ENCODE assay signal across 1 cellular context in the genomic region with DNA sequence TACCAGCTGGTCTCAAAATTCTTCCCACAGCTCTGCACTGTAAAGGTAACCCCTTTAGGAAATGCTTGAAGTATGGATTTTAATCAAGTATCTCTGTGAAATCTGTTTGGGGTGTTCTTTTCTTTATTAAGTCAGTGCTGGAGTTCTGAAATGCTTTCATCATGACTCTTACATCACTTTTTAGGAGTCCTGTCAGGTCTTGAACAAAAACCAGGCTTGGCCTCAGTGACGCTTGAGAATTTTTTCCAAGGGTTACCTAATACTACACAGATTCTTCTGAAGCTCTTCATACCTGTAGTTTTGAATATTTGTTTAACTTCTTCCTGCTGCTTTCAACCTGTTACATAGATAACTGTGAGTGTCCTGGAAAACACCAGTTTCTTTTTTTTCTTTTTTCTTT.
TF ChIP-seq lines count a peak whose summit lies in the region.

No MANE protein-coding gene starts in this region.

TF ChIP-seq in SK-N-SH, 30 proteins besides CTCF, POLR2A, EP300 and RAD21 (continued from another document):
- TF ChIP-seq, protein P1, sequence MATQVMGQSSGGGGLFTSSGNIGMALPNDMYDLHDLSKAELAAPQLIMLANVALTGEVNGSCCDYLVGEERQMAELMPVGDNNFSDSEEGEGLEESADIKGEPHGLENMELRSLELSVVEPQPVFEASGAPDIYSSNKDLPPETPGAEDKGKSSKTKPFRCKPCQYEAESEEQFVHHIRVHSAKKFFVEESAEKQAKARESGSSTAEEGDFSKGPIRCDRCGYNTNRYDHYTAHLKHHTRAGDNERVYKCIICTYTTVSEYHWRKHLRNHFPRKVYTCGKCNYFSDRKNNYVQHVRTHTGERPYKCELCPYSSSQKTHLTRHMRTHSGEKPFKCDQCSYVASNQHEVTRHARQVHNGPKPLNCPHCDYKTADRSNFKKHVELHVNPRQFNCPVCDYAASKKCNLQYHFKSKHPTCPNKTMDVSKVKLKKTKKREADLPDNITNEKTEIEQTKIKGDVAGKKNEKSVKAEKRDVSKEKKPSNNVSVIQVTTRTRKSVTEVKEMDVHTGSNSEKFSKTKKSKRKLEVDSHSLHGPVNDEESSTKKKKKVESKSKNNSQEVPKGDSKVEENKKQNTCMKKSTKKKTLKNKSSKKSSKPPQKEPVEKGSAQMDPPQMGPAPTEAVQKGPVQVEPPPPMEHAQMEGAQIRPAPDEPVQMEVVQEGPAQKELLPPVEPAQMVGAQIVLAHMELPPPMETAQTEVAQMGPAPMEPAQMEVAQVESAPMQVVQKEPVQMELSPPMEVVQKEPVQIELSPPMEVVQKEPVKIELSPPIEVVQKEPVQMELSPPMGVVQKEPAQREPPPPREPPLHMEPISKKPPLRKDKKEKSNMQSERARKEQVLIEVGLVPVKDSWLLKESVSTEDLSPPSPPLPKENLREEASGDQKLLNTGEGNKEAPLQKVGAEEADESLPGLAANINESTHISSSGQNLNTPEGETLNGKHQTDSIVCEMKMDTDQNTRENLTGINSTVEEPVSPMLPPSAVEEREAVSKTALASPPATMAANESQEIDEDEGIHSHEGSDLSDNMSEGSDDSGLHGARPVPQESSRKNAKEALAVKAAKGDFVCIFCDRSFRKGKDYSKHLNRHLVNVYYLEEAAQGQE (IDR thresholded peaks at IDR 0.05; ENCODE audit: low read depth, low read length) = no peak
- TF ChIP-seq MXI1 (IDR thresholded peaks at IDR 0.05; ENCODE audit: low read depth, low read length) (no peak), NFIC (IDR thresholded peaks at IDR 0.05; ENCODE audit: borderline replicate concordance) (peak; percentile 54; the same call in 1 of the 2 replicates), FOXM1 (IDR thresholded peaks at IDR 0.05; ENCODE audit: low read depth) (no peak), TCF12 (IDR thresholded peaks at IDR 0.05) (peak; percentile 91), RXRA (IDR thresholded peaks at IDR 0.05; ENCODE audit: borderline replicate concordance, low read depth) (no peak), FOXJ3 (CRISPR knock-in tag; IDR thresholded peaks at IDR 0.05) (no peak), GABPA (IDR thresholded peaks at IDR 0.05; ENCODE audit: low read depth) (no peak), ELF1 (IDR thresholded peaks at IDR 0.05) (no peak), GATA2 (CRISPR knock-in tag; IDR thresholded peaks at IDR 0.05) (no peak), MEF2A (IDR thresholded peaks at IDR 0.05; ENCODE audit: borderline replicate concordance, low read depth) (0 out of 2 replicates have a peak, but pooled peaks have one; percentile 22), TAF1 (IDR thresholded peaks at IDR 0.05; ENCODE audit: borderline replicate concordance, low read depth, low read length) (no peak), CHD2 (IDR thresholded peaks at IDR 0.05; ENCODE audit: low read length, partially characterized antibody) (no peak), NRF1 (IDR thresholded peaks at IDR 0.05; ENCODE audit: low read depth, low read length) (no peak), JUND (IDR thresholded peaks at IDR 0.05) (peak; percentile 72), SIN3A (IDR thresholded peaks at IDR 0.05; ENCODE audit: borderline replicate concordance, low read depth, low read length) (no peak), POLR2AphosphoS5 (IDR thresholded peaks at IDR 0.05; ENCODE audit: low read depth, low read length) (peak; percentile 24; the same call in 1 of the 2 replicates), TEAD4 (IDR thresholded peaks at IDR 0.05; ENCODE audit: borderline replicate concordance, insufficient read depth) (0 out of 2 replicates have a peak, but pooled peaks have one; percentile 60), FOSL2 (IDR thresholded peaks at IDR 0.05; ENCODE audit: borderline replicate concordance, low read depth) (peak; percentile 67; the same call in 1 of the 2 replicates), RFX5 (IDR thresholded peaks at IDR 0.05; ENCODE audit: low read length) (no peak), RCOR1 (IDR thresholded peaks at IDR 0.05; ENCODE audit: low read length) (no peak)
- TF ChIP-seq, protein P2, sequence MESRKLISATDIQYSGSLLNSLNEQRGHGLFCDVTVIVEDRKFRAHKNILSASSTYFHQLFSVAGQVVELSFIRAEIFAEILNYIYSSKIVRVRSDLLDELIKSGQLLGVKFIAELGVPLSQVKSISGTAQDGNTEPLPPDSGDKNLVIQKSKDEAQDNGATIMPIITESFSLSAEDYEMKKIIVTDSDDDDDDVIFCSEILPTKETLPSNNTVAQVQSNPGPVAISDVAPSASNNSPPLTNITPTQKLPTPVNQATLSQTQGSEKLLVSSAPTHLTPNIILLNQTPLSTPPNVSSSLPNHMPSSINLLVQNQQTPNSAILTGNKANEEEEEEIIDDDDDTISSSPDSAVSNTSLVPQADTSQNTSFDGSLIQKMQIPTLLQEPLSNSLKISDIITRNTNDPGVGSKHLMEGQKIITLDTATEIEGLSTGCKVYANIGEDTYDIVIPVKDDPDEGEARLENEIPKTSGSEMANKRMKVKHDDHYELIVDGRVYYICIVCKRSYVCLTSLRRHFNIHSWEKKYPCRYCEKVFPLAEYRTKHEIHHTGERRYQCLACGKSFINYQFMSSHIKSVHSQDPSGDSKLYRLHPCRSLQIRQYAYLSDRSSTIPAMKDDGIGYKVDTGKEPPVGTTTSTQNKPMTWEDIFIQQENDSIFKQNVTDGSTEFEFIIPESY (IDR thresholded peaks at IDR 0.05; ENCODE audit: borderline replicate concordance, low read depth) = no peak
- TF ChIP-seq, protein P3, sequence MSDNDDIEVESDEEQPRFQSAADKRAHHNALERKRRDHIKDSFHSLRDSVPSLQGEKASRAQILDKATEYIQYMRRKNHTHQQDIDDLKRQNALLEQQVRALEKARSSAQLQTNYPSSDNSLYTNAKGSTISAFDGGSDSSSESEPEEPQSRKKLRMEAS (IDR thresholded peaks at IDR 0.05; ENCODE audit: low read depth) = no peak
- TF ChIP-seq, protein P4, sequence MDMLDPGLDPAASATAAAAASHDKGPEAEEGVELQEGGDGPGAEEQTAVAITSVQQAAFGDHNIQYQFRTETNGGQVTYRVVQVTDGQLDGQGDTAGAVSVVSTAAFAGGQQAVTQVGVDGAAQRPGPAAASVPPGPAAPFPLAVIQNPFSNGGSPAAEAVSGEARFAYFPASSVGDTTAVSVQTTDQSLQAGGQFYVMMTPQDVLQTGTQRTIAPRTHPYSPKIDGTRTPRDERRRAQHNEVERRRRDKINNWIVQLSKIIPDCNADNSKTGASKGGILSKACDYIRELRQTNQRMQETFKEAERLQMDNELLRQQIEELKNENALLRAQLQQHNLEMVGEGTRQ (IDR thresholded peaks at IDR 0.05; ENCODE audit: borderline replicate concordance, low read depth, low read length) = no peak
- TF ChIP-seq, protein P5, sequence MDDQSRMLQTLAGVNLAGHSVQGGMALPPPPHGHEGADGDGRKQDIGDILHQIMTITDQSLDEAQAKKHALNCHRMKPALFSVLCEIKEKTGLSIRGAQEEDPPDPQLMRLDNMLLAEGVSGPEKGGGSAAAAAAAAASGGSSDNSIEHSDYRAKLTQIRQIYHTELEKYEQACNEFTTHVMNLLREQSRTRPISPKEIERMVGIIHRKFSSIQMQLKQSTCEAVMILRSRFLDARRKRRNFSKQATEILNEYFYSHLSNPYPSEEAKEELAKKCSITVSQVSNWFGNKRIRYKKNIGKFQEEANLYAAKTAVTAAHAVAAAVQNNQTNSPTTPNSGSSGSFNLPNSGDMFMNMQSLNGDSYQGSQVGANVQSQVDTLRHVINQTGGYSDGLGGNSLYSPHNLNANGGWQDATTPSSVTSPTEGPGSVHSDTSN (IDR thresholded peaks at IDR 0.05) = peak; percentile 92
- TF ChIP-seq, protein P6, sequence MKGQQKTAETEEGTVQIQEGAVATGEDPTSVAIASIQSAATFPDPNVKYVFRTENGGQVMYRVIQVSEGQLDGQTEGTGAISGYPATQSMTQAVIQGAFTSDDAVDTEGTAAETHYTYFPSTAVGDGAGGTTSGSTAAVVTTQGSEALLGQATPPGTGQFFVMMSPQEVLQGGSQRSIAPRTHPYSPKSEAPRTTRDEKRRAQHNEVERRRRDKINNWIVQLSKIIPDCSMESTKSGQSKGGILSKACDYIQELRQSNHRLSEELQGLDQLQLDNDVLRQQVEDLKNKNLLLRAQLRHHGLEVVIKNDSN (IDR thresholded peaks at IDR 0.05; ENCODE audit: borderline replicate concordance, low read depth) = no peak
- TF ChIP-seq, protein P7, sequence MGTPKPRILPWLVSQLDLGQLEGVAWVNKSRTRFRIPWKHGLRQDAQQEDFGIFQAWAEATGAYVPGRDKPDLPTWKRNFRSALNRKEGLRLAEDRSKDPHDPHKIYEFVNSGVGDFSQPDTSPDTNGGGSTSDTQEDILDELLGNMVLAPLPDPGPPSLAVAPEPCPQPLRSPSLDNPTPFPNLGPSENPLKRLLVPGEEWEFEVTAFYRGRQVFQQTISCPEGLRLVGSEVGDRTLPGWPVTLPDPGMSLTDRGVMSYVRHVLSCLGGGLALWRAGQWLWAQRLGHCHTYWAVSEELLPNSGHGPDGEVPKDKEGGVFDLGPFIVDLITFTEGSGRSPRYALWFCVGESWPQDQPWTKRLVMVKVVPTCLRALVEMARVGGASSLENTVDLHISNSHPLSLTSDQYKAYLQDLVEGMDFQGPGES (IDR thresholded peaks at IDR 0.05; ENCODE audit: low read depth, low read length) = no peak
